ENCODE assay signal across 26 cellular contexts in genomic region chr17:38426441-38426840, GRCh38. TPM values are rescaled to one million over a fixed set of nuclear protein-coding genes. Genes with fewer than 3 reads are reported as not detected.
A peak's percentile ranks its signal among the peaks of the same experiment; 100 is the strongest.
DNase-seq lines count a peak whose midpoint lies in the region; ATAC-seq, FAIRE-seq and TF ChIP-seq lines count a peak whose summit lies in the region.
"Had no signal": no experiment of that assay in that cellular context is flagged by ENCODE, and none has a peak within 500 bp of the region (broad histone marks: within the 10 kb centered on the region; RNA-seq: fewer than 3 reads in every experiment).

No MANE protein-coding gene starts in this region.

- no peak overlapping the region for H3K4me3 ChIP-seq in DND-41 (ENCODE audit: low read depth in 1 of 2, low read length in 2 of 2)
- no peak overlapping the region for H3K4me3 ChIP-seq in K562
- H3K4me3 ChIP-seq in mesenchymal stem cell (ENCODE audit: insufficient read depth in 1 of 2, low read depth in 1 of 2, low read length in 2 of 2) = no peak overlapping the region
- no peak overlapping the region for H3K4me3 ChIP-seq in endodermal cell (ENCODE audit: low read length)
- H3K4me3 ChIP-seq: MG63 had no signal

- no peak overlapping the region for H2BK5ac ChIP-seq in mesenchymal stem cell (ENCODE audit: low read depth, low read length, poor library complexity, severe bottlenecking)

- no peak for TF ChIP-seq CTCF in DND-41 (IDR thresholded peaks at IDR 0.05; ENCODE audit: borderline replicate concordance, extremely low read depth, low read length, poor library complexity, severe bottlenecking)
- no peak for TF ChIP-seq CTCF in K562 (IDR thresholded peaks at IDR 0.05 in 2 of 3, conservative IDR thresholded peaks at IDR 0.05 in 1 of 3; ENCODE audit: insufficient read depth in 2 of 3, low read depth in 1 of 3, low read length in 3 of 3)
- no peak for TF ChIP-seq CTCF in GM10248 (IDR thresholded peaks at IDR 0.05; ENCODE audit: control extremely low read depth, extremely low read depth, low read depth, missing control alignments)
- no peak for TF ChIP-seq CTCF in endodermal cell (conservative IDR thresholded peaks at IDR 0.05)

- FAIRE-seq in K562 (lab: Jason Lieb, UNC) = no peak

- no peak for TF ChIP-seq RAD21 in K562 (CRISPR knock-in tag; conservative IDR thresholded peaks at IDR 0.05 in 1 of 2, IDR thresholded peaks at IDR 0.05 in 1 of 2)

- H3K36me3 Mint-ChIP-seq in endodermal cell (ENCODE audit: low read depth) = no peaks in the 10 kb centered on the region

- H3K4me3 Mint-ChIP-seq in endodermal cell = no peak overlapping the region
- H3K4me3 Mint-ChIP-seq: activated CD8-positive, alpha-beta T cell treated with anti-CD3 and anti-CD28 coated beads, Interleukin-2, amount 10 ng/mL, durations not matched to agents 7 days and 5 days had no signal

- H3K36me3 ChIP-seq in DND-41 (ENCODE audit: insufficient read depth, low read length) = peaks cover 2% of the 10 kb centered on the region; the same call in 1 of the 2 replicates
- H3K36me3 ChIP-seq in K562 (ENCODE audit: control insufficient read depth, insufficient read depth, low read length) = no peaks in the 10 kb centered on the region
- peaks cover 0 to 7% of the 10 kb centered on the region in 2 experiments for H3K36me3 ChIP-seq in mesenchymal stem cell (ENCODE audit: control insufficient read depth in 1 of 2, insufficient read depth in 2 of 2, low read depth in 1 of 2, low read length in 2 of 2)
- no peaks in the 10 kb centered on the region for H3K36me3 ChIP-seq in endodermal cell (ENCODE audit: control insufficient read depth, insufficient read depth, low read length)

- H3K4me2 ChIP-seq in DND-41 (ENCODE audit: insufficient read depth, low read length) (peak overlapping the region; percentile 95; the same call in 1 of the 2 replicates), K562 (ENCODE audit: insufficient read depth, low read length) (no peak overlapping the region), mesenchymal stem cell (ENCODE audit: low read length, poor library complexity, severe bottlenecking) (no peak overlapping the region)

- H3K9me3 ChIP-seq in DND-41 (ENCODE audit: insufficient read depth, low read length, severe bottlenecking) = no peaks in the 10 kb centered on the region
- H3K9me3 ChIP-seq in K562 (replicated peaks; ENCODE audit: control insufficient read depth, insufficient read depth, low read depth, low read length) = no peaks in the 10 kb centered on the region
- no peaks in the 10 kb centered on the region for H3K9me3 ChIP-seq in mesenchymal stem cell (ENCODE audit: control insufficient read depth, low read length)
- no peaks in the 10 kb centered on the region for H3K9me3 ChIP-seq in endodermal cell (ENCODE audit: control insufficient read depth, low read length)
- H3K9me3 ChIP-seq: MG63 had no signal

- H2BK12ac ChIP-seq in mesenchymal stem cell (ENCODE audit: low read length in 2 of 2) = peak overlapping the region; percentile 73 to 76

- H3K79me1 ChIP-seq in mesenchymal stem cell (replicated peaks; ENCODE audit: low read length, poor library complexity, severe bottlenecking) = no peaks in the 10 kb centered on the region

- H3K14ac ChIP-seq in mesenchymal stem cell (ENCODE audit: low read length in 2 of 2) = peak overlapping the region in 1 of 2 experiments; percentile 69

- no peak overlapping the region for H3K18ac ChIP-seq in mesenchymal stem cell (ENCODE audit: low read depth in 1 of 2, low read length in 2 of 2)

- H3K9ac ChIP-seq in DND-41 (ENCODE audit: low read depth, low read length) (no peak overlapping the region), K562 (ENCODE audit: insufficient read depth in 1 of 2, low read depth in 2 of 2, low read length in 2 of 2) (no peak overlapping the region), mesenchymal stem cell (ENCODE audit: low read length) (peak overlapping the region; percentile 8), endodermal cell (ENCODE audit: extremely low read depth, low read length, poor library complexity, severe bottlenecking) (no peak overlapping the region)

- H3K4ac ChIP-seq in mesenchymal stem cell (ENCODE audit: low read depth in 1 of 2, low read length in 2 of 2) = no peak overlapping the region

- peak overlapping the region; percentile 97 for H2AK5ac ChIP-seq in mesenchymal stem cell (ENCODE audit: low read length, severe bottlenecking)

- H3K9me3 Mint-ChIP-seq in endodermal cell = no peaks in the 10 kb centered on the region
- H3K9me3 Mint-ChIP-seq: activated B cell treated with CpG ODN at 0.5 μM for 24 hours; effector memory CD8-positive, alpha-beta T cell; IgD-negative memory B cell; naive thymus-derived CD8-positive, alpha-beta T cell had no signal

- no peaks in the 10 kb centered on the region for H3K9me1 ChIP-seq in K562 (ENCODE audit: control insufficient read depth, insufficient read depth, low read length)

- no peak overlapping the region for H2BK120ac ChIP-seq in mesenchymal stem cell (ENCODE audit: low read depth, low read length)

- H3K79me2 ChIP-seq in DND-41 (ENCODE audit: insufficient read depth, low read length) (peaks cover 47% of the 10 kb centered on the region), K562 (ENCODE audit: control insufficient read depth, insufficient read depth, low read length) (no peaks in the 10 kb centered on the region)

- TF ChIP-seq EP300 in K562 (IDR thresholded peaks at IDR 0.05; ENCODE audit: low read length) = no peak

- H3K27me3 ChIP-seq in DND-41 (ENCODE audit: insufficient read depth, low read length, poor library complexity) = no peaks in the 10 kb centered on the region
- H3K27me3 ChIP-seq in K562 (ENCODE audit: control insufficient read depth in 2 of 2, insufficient read depth in 2 of 2, low read length in 2 of 2) = peaks cover 9 to 40% of the 10 kb centered on the region in 2 experiments; a peak in 4 of 5 replicates
- peaks cover 3 to 10% of the 10 kb centered on the region in 2 experiments for H3K27me3 ChIP-seq in mesenchymal stem cell (ENCODE audit: control insufficient read depth in 1 of 2, insufficient read depth in 1 of 2, low read length in 2 of 2)
- H3K27me3 ChIP-seq in endodermal cell (ENCODE audit: control insufficient read depth, insufficient read depth, low read length, poor library complexity, severe bottlenecking) = peaks cover 42% of the 10 kb centered on the region
- H3K27me3 ChIP-seq: MG63 had no signal

- H2BK15ac ChIP-seq in mesenchymal stem cell (ENCODE audit: low read depth, poor library complexity, severe bottlenecking) = no peak overlapping the region

- POLR2A ChIA-PET in K562 (lab: Yijun Ruan, JAX) (interaction anchor here (1.0 kb wide), 1 partner anchor 77 kb away, joined by 6 read pairs; no protein-coding TSS in a partner anchor), GM10248 (lab: Yijun Ruan, JAX) (no interaction called here)

- peak overlapping the region; percentile 95 for H3K27ac ChIP-seq in DND-41 (ENCODE audit: low read length)
- H3K27ac ChIP-seq in K562 (ENCODE audit: extremely low read depth, low read depth, low read length) = no peak overlapping the region
- no peak overlapping the region for H3K27ac ChIP-seq in mesenchymal stem cell (ENCODE audit: low read length, poor library complexity, severe bottlenecking)
- peak overlapping the region; percentile 100 for H3K27ac ChIP-seq in substantia nigra (ENCODE audit: low read depth, low read length, poor library complexity, severe bottlenecking)
- no peak overlapping the region for H3K27ac ChIP-seq in endodermal cell (ENCODE audit: low read depth, low read length)
- H3K27ac ChIP-seq: HL-60, parathyroid adenoma had no signal

- H4K91ac ChIP-seq in mesenchymal stem cell (ENCODE audit: low read length) = peak overlapping the region; percentile 18

- H3K4me1 Mint-ChIP-seq in endodermal cell = peaks cover 7% of the 10 kb centered on the region

- H3K4me1 ChIP-seq in DND-41 (ENCODE audit: insufficient read depth, low read length) (peaks cover 58% of the 10 kb centered on the region), K562 (replicated peaks in 1 of 2; ENCODE audit: control insufficient read depth in 2 of 2, insufficient read depth in 2 of 2, low read length in 2 of 2) (peaks cover 0 to 17% of the 10 kb centered on the region in 2 experiments; a peak in 2 of 5 replicates), mesenchymal stem cell (ENCODE audit: control insufficient read depth, insufficient read depth, low read depth, low read length) (peaks cover 47% of the 10 kb centered on the region), endodermal cell (ENCODE audit: control insufficient read depth, insufficient read depth, low read length) (no peaks in the 10 kb centered on the region)

- H3K27me3 Mint-ChIP-seq in endodermal cell (ENCODE audit: insufficient read depth) = peaks cover 60% of the 10 kb centered on the region

- BruUV-seq in K562 (replicated peaks; lab: Mats Ljungman, UMichigan) = no TSS peak

- H3K27ac Mint-ChIP-seq in endodermal cell = no peak overlapping the region
- H3K27ac Mint-ChIP-seq: activated B cell treated with CpG ODN at 0.5 μM for 24 hours; activated CD8-positive, alpha-beta T cell treated with anti-CD3 and anti-CD28 coated beads, Interleukin-2, amount 10 ng/mL, durations not matched to agents 7 days and 5 days had no signal

- no peak for ATAC-seq in DND-41 (ENCODE audit: insufficient read depth, low read depth)
- ATAC-seq in K562 = no peak
- ATAC-seq in HG03521 (IDR thresholded peaks at IDR 0.05; ENCODE audit: unreplicated experiment) = no peak
- ATAC-seq in GM21515 (IDR thresholded peaks at IDR 0.05; ENCODE audit: unreplicated experiment) = no peak
- ATAC-seq: activated CD8-positive, alpha-beta T cell treated with anti-CD3 and anti-CD28 coated beads, Interleukin-2, amount 10 ng/mL, durations not matched to agents 7 days and 5 days; effector memory CD8-positive, alpha-beta T cell; naive thymus-derived CD8-positive, alpha-beta T cell had no signal

- H3K23ac ChIP-seq in mesenchymal stem cell (ENCODE audit: low read length in 2 of 2) = no peak overlapping the region

- DNase-seq in DND-41 (no peak), K562 (ENCODE audit: extremely low read depth in 1 of 4, low spot score in 3 of 4) (no peak), mesenchymal stem cell (no peak), substantia nigra (lab: John Stamatoyannopoulos, UW) (no peak), GM10248 (ENCODE audit: extremely low spot score) (no peak), endodermal cell (no peak)
- DNase-seq: activated B cell treated with CpG ODN at 0.5 μM for 24 hours; activated CD8-positive, alpha-beta T cell treated with anti-CD3 and anti-CD28 coated beads, Interleukin-2, amount 10 ng/mL, durations not matched to agents 7 days and 5 days; activated naive CD4-positive, alpha-beta T cell treated with Interleukin-2 at 50 U/mL for 16 hours; activated T-cell treated with anti-CD3 and anti-CD28 coated beads, Interleukin-2, amount 50 U/mL, for 1 hour; aorta; effector memory CD8-positive, alpha-beta T cell; mammary epithelial cell; naive thymus-derived CD8-positive, alpha-beta T cell; NCI-H1436; NCI-H2171; NCI-H524 treated with DMSO at 0.1 percent for 48 hours; stimulated activated CD4-positive, alpha-beta T cell treated with anti-CD3 and anti-CD28 coated beads, Interleukin-2, amount 100 ng/mL, for 24 hours; stimulated activated naive CD4-positive, alpha-beta T cell treated with Interleukin-2 at 50 U/mL for 16 hours; T-helper 9 cell had no signal

- in situ Hi-C loops in K562 (cut with MboI) = no loop called here

- H2AFZ ChIP-seq in DND-41 (ENCODE audit: low read depth, low read length) (no peak overlapping the region), K562 (ENCODE audit: low read depth, low read length) (no peak overlapping the region), mesenchymal stem cell (ENCODE audit: low read depth, low read length) (no peak overlapping the region)
- H2AFZ ChIP-seq: parathyroid adenoma had no signal

- TF ChIP-seq POLR2A in K562 (conservative IDR thresholded peaks at IDR 0.05) = no peak

- H4K8ac ChIP-seq in mesenchymal stem cell (ENCODE audit: low read length) = peak overlapping the region; percentile 82

- CTCF ChIA-PET in K562 (lab: Yijun Ruan, JAX; ENCODE audit: low intra/inter-chr PET ratio) (no interaction called here), GM10248 (lab: Yijun Ruan, JAX) (interaction anchor here (1.1 to 2.1 kb wide), 4 partner anchors 10 to 240 kb away, joined by 3 to 11 read pairs (median 5); no protein-coding TSS in a partner anchor)

- intact Hi-C loops in K562 (cut with micrococcal nuclease) = no loop called here

- peaks cover 12% of the 10 kb centered on the region for H4K20me1 ChIP-seq in DND-41 (ENCODE audit: insufficient read depth, low read length)
- peaks cover 6% of the 10 kb centered on the region; the same call in 1 of the 2 replicates for H4K20me1 ChIP-seq in K562 (replicated peaks; ENCODE audit: control insufficient read depth, insufficient read depth, low read length)

RNA-seq across cellular contexts. Expression of gene ARHGAP23, which starts 1.8 kb away (rescaled TPM):
- total RNA-seq in K562 (2011; cell fraction: chromatin; rRNA removed; ENCODE audit: low replicate concordance) = 5.4 and 10.3 TPM in 2 replicates
- total RNA-seq in K562 (2011; cell fraction: nucleolus; rRNA removed) = 3.6 and 6.0 TPM in 2 replicates
- 4.4 and 6.6 TPM in 2 replicates for total RNA-seq in K562 (2011; cell fraction: nucleoplasm; rRNA removed)
- total RNA-seq in K562 (2014; rRNA removed) (0.33 and 0.86 TPM in 2 replicates), K562 (2014; rRNA removed; fragmentation: Illumina TruSeq; extraction: Trizol) (0.06 and 0.25 TPM in 2 replicates), K562 (2015; rRNA removed; fragmentation: Illumina TruSeq; extraction: Trizol) (0.29 and 0.57 TPM in 2 replicates), K562 (2021) (1.4 and 2.7 TPM in 2 replicates), endodermal cell (10 to 100 TPM in 1 of 2 donors, 1 to 10 TPM in 1; 9.4 to 18.0 TPM)
- polyA plus RNA-seq in K562 (2011; rRNA removed) (0.12 and 0.71 TPM in 2 replicates), K562 (2014; fragmentation: Illumina TruSeq; extraction: Trizol) (0.68 and 0.70 TPM in 2 replicates), K562 (2014; fragmentation: Nextera tagmentation; extraction: Ambion mirVana) (under 1 TPM; 0.01 to 0.03 TPM), K562 (2014; rRNA removed) (0.69 and 1.6 TPM in 2 replicates)
- polyA plus RNA-seq in K562 (2011; cell fraction: cytosol; rRNA removed) = 0.10 and 1.00 TPM in 2 replicates
- polyA plus RNA-seq in K562 (2011; cell fraction: nucleus; rRNA removed) = 0.80 and 2.2 TPM in 2 replicates
- 0.52 and 0.68 TPM in 2 replicates for polyA plus RNA-seq in K562 (2012)
- polyA minus RNA-seq in K562 (2011; rRNA and poly(A)+ RNA removed) = 0.24 and 1.6 TPM in 2 replicates
- polyA minus RNA-seq in K562 (2011; cell fraction: cytosol; rRNA and poly(A)+ RNA removed) = 0.18 and 1.4 TPM in 2 replicates
- 1.7 and 3.0 TPM in 2 replicates for polyA minus RNA-seq in K562 (2011; cell fraction: nucleus; rRNA and poly(A)+ RNA removed)
- 66.7 TPM for polyA plus RNA-seq in mesenchymal stem cell (2013, experiment 1 of 2)
- polyA plus RNA-seq in mesenchymal stem cell (2013, experiment 2 of 2) = 60.9 TPM
- polyA plus RNA-seq in endodermal cell (2013, experiment 1 of 2) = 22.0 TPM
- 12.8 TPM for polyA plus RNA-seq in endodermal cell (2013, experiment 2 of 2)
- total RNA-seq: naive thymus-derived CD8-positive, alpha-beta T cell had no signal
- polyA plus RNA-seq: IgD-negative memory B cell had no signal

Comparison
In these comparisons a context has a peak if more than half of its experiments do, and no peak if none do; other contexts are left out.
1. H3K27ac ChIP-seq: peak in DND-41 (single experiment) and substantia nigra (single experiment); none in K562 (single experiment), mesenchymal stem cell (single experiment) and endodermal cell (single experiment).